Comparison of ENCODE assay signal across 8 cellular contexts in genomic region chr4:107094332-107094731, GRCh38. TPM values are rescaled to one million over a fixed set of nuclear protein-coding genes. Genes with fewer than 3 reads are reported as not detected.
DNase-seq lines count a peak whose midpoint lies in the region; ATAC-seq and TF ChIP-seq lines count a peak whose summit lies in the region.

No MANE protein-coding gene starts in this region.

- TF ChIP-seq POLR2A in gastroesophageal sphincter (IDR thresholded peaks at IDR 0.05): no peak

- no peak for TF ChIP-seq EP300 in gastroesophageal sphincter (IDR thresholded peaks at IDR 0.05)

- H3K4me3 ChIP-seq in fibroblast of pulmonary artery (replicated peaks; ENCODE audit: low read depth, low read length) (no peak overlapping the region), gastroesophageal sphincter (no peak overlapping the region), heart right ventricle (no peak overlapping the region)

- H3K4me1 ChIP-seq in gastroesophageal sphincter: no peaks in the 10 kb centered on the region
- H3K4me1 ChIP-seq in heart right ventricle: no peaks in the 10 kb centered on the region

- H3K27ac ChIP-seq in gastroesophageal sphincter (no peak overlapping the region), heart right ventricle (no peak overlapping the region)

- 94% methylated on average over 2 of the region's 2 CpGs; no CpG with 5 or more reads in 1 of the 2 donors for WGBS in gastroesophageal sphincter (ENCODE audit: low coverage in 1 of 2), 2 donors
- WGBS in heart right ventricle, 2 donors: 93 to 98% methylated on average over 2 of the region's 2 CpGs

- H3K36me3 ChIP-seq in gastroesophageal sphincter: no peaks in the 10 kb centered on the region
- no peaks in the 10 kb centered on the region for H3K36me3 ChIP-seq in heart right ventricle

- H3K9me3 ChIP-seq in gastroesophageal sphincter (no peaks in the 10 kb centered on the region), heart right ventricle (peaks cover 0 to 5% (median 0%) of the 10 kb centered on the region in 11 donors)

- intact Hi-C loops in heart right ventricle (cut with DNase I): no loop called here

- in situ Hi-C loops in Caki2 (cut with HindIII; ENCODE audit: low pct_unique_long_range_greater_than_20kb, low sequenced_read_pairs): no loop called here

- TF ChIP-seq CTCF in fibroblast of pulmonary artery (IDR thresholded peaks at IDR 0.05; ENCODE audit: low read length, missing control alignments) (peak; percentile 52), gastroesophageal sphincter (IDR thresholded peaks at IDR 0.05) (no peak), heart right ventricle (IDR thresholded peaks at IDR 0.05) (no peak)

- DNase-seq in Caki2 (ENCODE audit: low read depth) (peak; percentile 3), LoVo (ENCODE audit: low spot score) (peak; percentile 9), fibroblast of pulmonary artery (ENCODE audit: low read depth) (peak; percentile 52), heart right ventricle (no peak)
- DNase-seq in stimulated activated naive CD4-positive, alpha-beta T cell (lab: John Stamatoyannopoulos, UW): no peak

- H3K27me3 ChIP-seq in gastroesophageal sphincter: no peaks in the 10 kb centered on the region
- H3K27me3 ChIP-seq in heart right ventricle: peaks cover 0 to 6% (median 0%) of the 10 kb centered on the region in 7 donors

- peak; percentile 74 for ATAC-seq in GM21447 (IDR thresholded peaks at IDR 0.05; ENCODE audit: unreplicated experiment)
- ATAC-seq in gastroesophageal sphincter: no peak
- ATAC-seq in GM21528 (IDR thresholded peaks at IDR 0.05; ENCODE audit: low FRiP score, unreplicated experiment): no peak
- no peak for ATAC-seq in heart right ventricle

RNA-seq across cellular contexts. Expression of gene DKK2, which starts 58.2 kb away (rescaled TPM):
- total RNA-seq in Caki2 (2014; rRNA removed; shearing (Covaris generic); ENCODE audit: low replicate concordance): not detected in 2 replicates
- total RNA-seq in gastroesophageal sphincter (1 to 10 TPM in 1 of 4 donors, under 1 TPM in 2, not detected in 1; 0.27 to 1.8 (median 0.27) TPM), heart right ventricle (1 to 10 TPM in 7 of 10 donors, under 1 TPM in 3; 0.18 to 3.9 (median 2.2) TPM)
- 1 to 10 TPM in 1 of 2 donors, under 1 TPM in 1; 0.15 to 1.2 TPM for polyA plus RNA-seq in heart right ventricle

Comparison
In these comparisons a context has a peak if more than half of its experiments do, and no peak if none do; other contexts are left out.
1. DNase-seq: peak in Caki2 (single experiment), LoVo (single experiment) and fibroblast of pulmonary artery (single experiment); none in stimulated activated naive CD4-positive, alpha-beta T cell (0 of 6) and heart right ventricle (0 of 2).